In the genomic region with DNA sequence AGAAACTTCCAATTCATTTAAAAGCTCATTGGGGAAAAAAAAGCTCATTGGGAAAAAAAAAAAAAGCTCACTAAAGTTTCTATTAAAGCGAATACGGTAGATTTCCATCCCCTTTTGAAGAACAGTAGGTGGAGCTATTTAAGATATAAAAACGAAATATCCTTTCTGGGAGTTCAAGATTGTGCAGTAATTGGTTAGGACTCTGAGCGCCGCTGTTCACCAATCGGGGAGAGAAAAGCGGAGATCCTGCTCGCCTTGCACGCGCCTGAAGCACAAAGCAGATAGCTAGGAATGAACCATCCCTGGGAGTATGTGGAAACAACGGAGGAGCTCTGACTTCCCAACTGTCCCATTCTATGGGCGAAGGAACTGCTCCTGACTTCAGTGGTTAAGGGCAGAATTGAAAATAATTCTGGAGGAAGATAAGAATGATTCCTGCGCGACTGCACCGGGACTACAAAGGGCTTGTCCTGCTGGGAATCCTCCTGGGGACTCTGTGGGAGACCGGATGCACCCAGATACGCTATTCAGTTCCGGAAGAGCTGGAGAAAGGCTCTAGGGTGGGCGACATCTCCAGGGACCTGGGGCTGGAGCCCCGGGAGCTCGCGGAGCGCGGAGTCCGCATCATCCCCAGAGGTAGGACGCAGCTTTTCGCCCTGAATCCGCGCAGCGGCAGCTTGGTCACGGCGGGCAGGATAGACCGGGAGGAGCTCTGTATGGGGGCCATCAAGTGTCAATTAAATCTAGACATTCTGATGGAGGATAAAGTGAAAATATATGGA, we compare ENCODE assay signal across 8 cellular contexts. TPM values are rescaled to one million over a fixed set of nuclear protein-coding genes. Genes with fewer than 3 reads are reported as not detected.
DNase-seq lines count a peak whose midpoint lies in the region; ATAC-seq and TF ChIP-seq lines count a peak whose summit lies in the region.

A gene (plus strand): TSS at position 176 of the 782 bp plus-strand sequence. CDS start 253 bp downstream, at position 429.

- H3K4me1 ChIP-seq in cardiac muscle cell (ENCODE audit: low read depth), result no peaks in the 10 kb centered on the region
- H3K4me1 ChIP-seq in smooth muscle cell (ENCODE audit: low read depth), result no peaks in the 10 kb centered on the region

- no peak for ATAC-seq in stimulated activated naive CD8-positive, alpha-beta T cell treated with anti-CD3 and anti-CD28 coated beads, Interleukin-15, Interleukin-2, amounts not matched to agents 100 U/mL and 50 U/mL, for 24 hours
- peak; percentile 82 for ATAC-seq in HG03066 (IDR thresholded peaks at IDR 0.05; ENCODE audit: low read depth, unreplicated experiment)
- ATAC-seq in activated CD8-positive, alpha-beta T cell treated with anti-CD3 and anti-CD28 coated beads, Interleukin-2, amount 10 ng/mL, durations not matched to agents 7 days and 5 days, result no peak

- no peak within 1 kb of the TSS for H3K4me2 ChIP-seq in smooth muscle cell

- no peaks in the 10 kb centered on the region for H4K20me1 ChIP-seq in smooth muscle cell (ENCODE audit: low read depth)

- peak within 1 kb of the TSS; percentile 76 for H3K4me3 Mint-ChIP-seq in stimulated activated naive CD8-positive, alpha-beta T cell treated with anti-CD3 and anti-CD28 coated beads, Interleukin-15, Interleukin-2, amounts not matched to agents 100 ng/mL and 50 ng/mL, for 24 hours
- H3K4me3 Mint-ChIP-seq in activated CD8-positive, alpha-beta T cell treated with anti-CD3 and anti-CD28 coated beads, Interleukin-2, amount 10 ng/mL, durations not matched to agents 7 days and 5 days, result peak within 1 kb of the TSS; percentile 63

- DNase-seq in stimulated activated naive CD8-positive, alpha-beta T cell treated with anti-CD3 and anti-CD28 coated beads, Interleukin-15, Interleukin-2, amounts not matched to agents 100 U/mL and 50 U/mL, for 24 hours, result no peak
- peak; percentile 45 for DNase-seq in activated CD8-positive, alpha-beta T cell treated with anti-CD3 and anti-CD28 coated beads, Interleukin-2, amount 10 ng/mL, durations not matched to agents 7 days and 5 days
- DNase-seq in cardiac muscle cell (ENCODE audit: low read depth in 1 of 2, low spot score in 1 of 2), result peak in 1 of 2 donors; percentile 95
- DNase-seq in smooth muscle cell (lab: John Stamatoyannopoulos, UW; ENCODE audit: unreplicated experiment), result no peak
- no peak for DNase-seq in Kasumi-1 (lab: John Stamatoyannopoulos, UW)
- no peak for DNase-seq in KG1 (lab: John Stamatoyannopoulos, UW)

- H3K27ac Mint-ChIP-seq in stimulated activated naive CD8-positive, alpha-beta T cell treated with anti-CD3 and anti-CD28 coated beads, Interleukin-15, Interleukin-2, amounts not matched to agents 100 ng/mL and 50 ng/mL, for 24 hours, result no peak within 1 kb of the TSS
- H3K27ac Mint-ChIP-seq in activated CD8-positive, alpha-beta T cell treated with anti-CD3 and anti-CD28 coated beads, Interleukin-2, amount 10 ng/mL, durations not matched to agents 7 days and 5 days, result peak within 1 kb of the TSS; percentile 62

- H3K9me3 Mint-ChIP-seq in stimulated activated naive CD8-positive, alpha-beta T cell treated with anti-CD3 and anti-CD28 coated beads, Interleukin-15, Interleukin-2, amounts not matched to agents 100 ng/mL and 50 ng/mL, for 24 hours, result peaks cover 26% of the 10 kb centered on the region
- H3K9me3 Mint-ChIP-seq in activated CD8-positive, alpha-beta T cell treated with anti-CD3 and anti-CD28 coated beads, Interleukin-2, amount 10 ng/mL, durations not matched to agents 7 days and 5 days (ENCODE audit: insufficient read depth), result peaks cover 33% of the 10 kb centered on the region

- peaks cover 9% of the 10 kb centered on the region for H3K9me3 ChIP-seq in cardiac muscle cell (ENCODE audit: low read depth)
- peaks cover 42% of the 10 kb centered on the region for H3K9me3 ChIP-seq in smooth muscle cell (replicated peaks; ENCODE audit: low read depth)

- H3K27me3 Mint-ChIP-seq in stimulated activated naive CD8-positive, alpha-beta T cell treated with anti-CD3 and anti-CD28 coated beads, Interleukin-15, Interleukin-2, amounts not matched to agents 100 ng/mL and 50 ng/mL, for 24 hours, result peaks cover 69% of the 10 kb centered on the region
- H3K27me3 Mint-ChIP-seq in activated CD8-positive, alpha-beta T cell treated with anti-CD3 and anti-CD28 coated beads, Interleukin-2, amount 10 ng/mL, durations not matched to agents 7 days and 5 days (ENCODE audit: low read depth), result peaks cover 40% of the 10 kb centered on the region

- peaks cover 22% of the 10 kb centered on the region for H3K79me2 ChIP-seq in smooth muscle cell (ENCODE audit: low read depth)

- 96% methylated on average over 33 of the region's 33 CpGs for WGBS in smooth muscle cell (ENCODE audit: low lambda C conversion rate)

- H3K4me3 ChIP-seq in cardiac muscle cell (no peak within 1 kb of the TSS), smooth muscle cell (peak within 1 kb of the TSS; percentile 8)

- H3K27me3 ChIP-seq in cardiac muscle cell (no peaks in the 10 kb centered on the region), smooth muscle cell (ENCODE audit: low read depth) (no peaks in the 10 kb centered on the region)

- H3K4me1 Mint-ChIP-seq in stimulated activated naive CD8-positive, alpha-beta T cell treated with anti-CD3 and anti-CD28 coated beads, Interleukin-15, Interleukin-2, amounts not matched to agents 100 ng/mL and 50 ng/mL, for 24 hours (ENCODE audit: low read depth), result peaks cover 10% of the 10 kb centered on the region
- peaks cover 18% of the 10 kb centered on the region for H3K4me1 Mint-ChIP-seq in activated CD8-positive, alpha-beta T cell treated with anti-CD3 and anti-CD28 coated beads, Interleukin-2, amount 10 ng/mL, durations not matched to agents 7 days and 5 days (ENCODE audit: low read depth)

- H2AFZ ChIP-seq in smooth muscle cell (ENCODE audit: low read depth), result no peak within 1 kb of the TSS

- POLR2A ChIA-PET in activated CD8-positive, alpha-beta T cell treated with anti-CD3 and anti-CD28 coated beads, Interleukin-2, amount 10 ng/mL, durations not matched to agents 7 days and 5 days (lab: Charles Lee), result interaction anchor here (0.7 kb wide), 1 partner anchor 83 kb away, joined by 4 read pairs; no protein-coding TSS in a partner anchor

- H3K36me3 ChIP-seq in cardiac muscle cell (no peaks in the 10 kb centered on the region), smooth muscle cell (ENCODE audit: low read depth) (peaks cover 40% of the 10 kb centered on the region)

- H3K9ac ChIP-seq in smooth muscle cell (ENCODE audit: low read depth), result no peak within 1 kb of the TSS

- CTCF ChIA-PET in activated CD8-positive, alpha-beta T cell treated with anti-CD3 and anti-CD28 coated beads, Interleukin-2, amount 10 ng/mL, durations not matched to agents 7 days and 5 days (lab: Charles Lee), result interaction anchor here (0.7 to 3.0 kb wide), 33 partner anchors 9 to 137 kb away, joined by 3 to 26 read pairs (median 5); a partner anchor contains a TSS

- peak; percentile 72 for TF ChIP-seq CTCF in cardiac muscle cell (IDR thresholded peaks at IDR 0.05; ENCODE audit: low read depth, low read length)
- TF ChIP-seq CTCF in smooth muscle cell (IDR thresholded peaks at IDR 0.05; ENCODE audit: borderline replicate concordance, insufficient read depth, poor library complexity, severe bottlenecking), result no peak

- H3K27ac ChIP-seq in cardiac muscle cell, result no peak within 1 kb of the TSS
- no peak within 1 kb of the TSS for H3K27ac ChIP-seq in smooth muscle cell (ENCODE audit: low read depth)

- H3K36me3 Mint-ChIP-seq in stimulated activated naive CD8-positive, alpha-beta T cell treated with anti-CD3 and anti-CD28 coated beads, Interleukin-15, Interleukin-2, amounts not matched to agents 100 ng/mL and 50 ng/mL, for 24 hours (ENCODE audit: low read depth), result peaks cover 28% of the 10 kb centered on the region
- peaks cover 21% of the 10 kb centered on the region for H3K36me3 Mint-ChIP-seq in activated CD8-positive, alpha-beta T cell treated with anti-CD3 and anti-CD28 coated beads, Interleukin-2, amount 10 ng/mL, durations not matched to agents 7 days and 5 days (ENCODE audit: low read depth)

- no peaks in the 10 kb centered on the region for H3F3A ChIP-seq in smooth muscle cell (ENCODE audit: low read depth)

RNA-seq across cellular contexts. Expression of the gene that starts here (rescaled TPM):
- not detected for total RNA-seq in activated CD8-positive, alpha-beta T cell treated with anti-CD3 and anti-CD28 coated beads, Interleukin-2, amount 10 ng/mL, durations not matched to agents 7 days and 5 days
- total RNA-seq in cardiac muscle cell (1.7 and 6.1 TPM in 2 replicates), smooth muscle cell (1.7 and 4.5 TPM in 2 replicates)
- polyA plus RNA-seq in cardiac muscle cell (0.45 and 0.52 TPM in 2 replicates), smooth muscle cell (0.42 and 0.86 TPM in 2 replicates)

Comparison
In these comparisons a context has a peak if more than half of its experiments do, and no peak if none do; other contexts are left out.
1. Peak in DNase-seq in activated CD8-positive, alpha-beta T cell treated with anti-CD3 and anti-CD28 coated beads, Interleukin-2, amount 10 ng/mL, durations not matched to agents 7 days and 5 days; RNA of the gene not detected or under 1 TPM.